In the genomic region with DNA sequence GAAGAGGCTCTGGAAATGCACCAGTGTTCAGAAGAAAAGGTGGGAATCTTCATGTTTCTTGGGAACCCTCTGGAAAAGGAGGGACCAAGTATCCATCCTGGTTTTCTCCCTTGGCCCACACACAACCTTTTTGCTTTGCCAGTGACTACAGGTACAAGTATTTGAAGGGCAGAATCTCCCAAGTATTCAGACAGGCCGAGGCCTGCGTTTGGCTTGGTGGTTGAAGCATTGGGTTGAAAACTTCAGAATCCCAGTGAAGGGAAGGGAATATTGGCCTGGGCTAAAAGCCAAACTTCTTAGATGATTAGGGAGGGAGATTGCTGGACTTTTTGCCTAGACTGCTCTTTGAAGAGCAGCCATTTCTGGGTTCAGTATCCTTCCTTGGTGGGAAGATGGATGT, we compare ENCODE assay signal across 20 cellular contexts.
"Had no signal": no experiment of that assay in that cellular context is flagged by ENCODE, and none has a peak within 500 bp of the region (broad histone marks: within the 10 kb centered on the region; RNA-seq: fewer than 3 reads in every experiment).

No MANE protein-coding gene starts in this region.

- H3K4me3 ChIP-seq: pancreas, suprapubic skin, vagina had no signal

- H3K27me3 Mint-ChIP-seq: activated CD4-positive, alpha-beta memory T cell treated with anti-CD3 and anti-CD28 coated beads for 36 hours; central memory CD8-positive, alpha-beta T cell; effector memory CD8-positive, alpha-beta T cell; stimulated activated naive CD8-positive, alpha-beta T cell treated with anti-CD3 and anti-CD28 coated beads, Interleukin-15, amount 100 ng/mL, for 72 hours; type B pancreatic cell had no signal

- H3K27ac ChIP-seq: pancreas, suprapubic skin, vagina had no signal

- H3K27ac Mint-ChIP-seq: activated CD4-positive, alpha-beta memory T cell treated with anti-CD3 and anti-CD28 coated beads for 36 hours; activated T-helper 1 cell treated with anti-CD3 and anti-CD28 coated beads, Interleukin-12 subunit alpha, Interleukin-12 subunit beta, Interleukin-2, Interleukin-4 antibody, amounts not matched to agents 30 ng/mL and 10 ng/mL and 1 ng/mL, durations not matched to agents 14 hours and 24 hours and 36 hours had no signal

- H3K9me3 ChIP-seq: pancreas, suprapubic skin, vagina had no signal

- DNase-seq: activated CD4-positive, alpha-beta memory T cell treated with anti-CD3 and anti-CD28 coated beads for 36 hours; activated CD4-positive, alpha-beta T cell treated with anti-CD3 and anti-CD28 coated beads for 48 hours; activated CD4-positive, CD25-positive, alpha-beta regulatory T cell; aorta; effector memory CD8-positive, alpha-beta T cell; foreskin fibroblast; midbrain; pancreas; right cardiac atrium; stimulated activated naive CD8-positive, alpha-beta T cell treated with anti-CD3 and anti-CD28 coated beads, Interleukin-15, amount 100 ng/mL, for 72 hours; T1000 had no signal

- H3K4me3 Mint-ChIP-seq: activated CD4-positive, alpha-beta memory T cell treated with anti-CD3 and anti-CD28 coated beads for 36 hours; activated T-helper 1 cell treated with anti-CD3 and anti-CD28 coated beads, Interleukin-12 subunit alpha, Interleukin-12 subunit beta, Interleukin-2, Interleukin-4 antibody, amounts not matched to agents 30 ng/mL and 10 ng/mL and 1 ng/mL, durations not matched to agents 14 hours and 24 hours and 36 hours; brain; central memory CD8-positive, alpha-beta T cell; effector memory CD8-positive, alpha-beta T cell; nephron; stimulated activated naive CD8-positive, alpha-beta T cell treated with anti-CD3 and anti-CD28 coated beads, Interleukin-15, amount 100 ng/mL, for 72 hours; type B pancreatic cell had no signal

- ATAC-seq: activated naive CD4-positive, alpha-beta T cell treated with anti-CD3 and anti-CD28 coated beads, Interleukin-2, amount 50 U/mL, for 72 hours; effector memory CD8-positive, alpha-beta T cell; left lobe of liver; pancreas; right cardiac atrium; stimulated activated naive CD8-positive, alpha-beta T cell treated with anti-CD3 and anti-CD28 coated beads, Interleukin-15, amount 100 ng/mL, for 72 hours had no signal

- H3K27me3 ChIP-seq: pancreas, suprapubic skin, vagina had no signal

- H3K4me1 Mint-ChIP-seq: central memory CD8-positive, alpha-beta T cell had no signal

- H3K36me3 Mint-ChIP-seq: activated naive CD4-positive, alpha-beta T cell treated with anti-CD3 and anti-CD28 coated beads, Interleukin-2, amount 50 U/mL, for 72 hours had no signal

- H3K9me3 Mint-ChIP-seq: activated CD4-positive, alpha-beta memory T cell treated with anti-CD3 and anti-CD28 coated beads for 36 hours; activated naive CD4-positive, alpha-beta T cell treated with anti-CD3 and anti-CD28 coated beads, Interleukin-2, amount 50 U/mL, for 72 hours; activated T-helper 1 cell treated with anti-CD3 and anti-CD28 coated beads, Interleukin-12 subunit alpha, Interleukin-12 subunit beta, Interleukin-2, Interleukin-4 antibody, amounts not matched to agents 30 ng/mL and 10 ng/mL and 1 ng/mL, durations not matched to agents 14 hours and 24 hours and 36 hours; brain; central memory CD8-positive, alpha-beta T cell; effector memory CD8-positive, alpha-beta T cell; nephron; stimulated activated naive CD8-positive, alpha-beta T cell treated with anti-CD3 and anti-CD28 coated beads, Interleukin-15, amount 100 ng/mL, for 72 hours; type B pancreatic cell had no signal
